17 cellular contexts compared by ENCODE assay signal in genomic region chr1:233443040-233443439, GRCh38.
DNase-seq lines count a peak whose midpoint lies in the region; ATAC-seq, FAIRE-seq and TF ChIP-seq lines count a peak whose summit lies in the region.
"Had no signal": no experiment of that assay in that cellular context is flagged by ENCODE, and none has a peak within 500 bp of the region (broad histone marks: within the 10 kb centered on the region; RNA-seq: fewer than 3 reads in every experiment).

No MANE protein-coding gene starts in this region.

- DNase-seq in COLO829 (ENCODE audit: low spot score) (peak; percentile 24), MG63 (peak; percentile 45), astrocyte of the cerebellum (ENCODE audit: low read depth) (peak; percentile 31), keratinocyte (ENCODE audit: low read depth, low spot score) (peak; percentile 30), amniotic stem cell (lab: John Stamatoyannopoulos, UW) (no peak), T-helper 2 cell (no peak), DMS114 treated with DMSO at 0.1 percent for 48 hours (lab: John Stamatoyannopoulos, UW; ENCODE audit: unreplicated experiment) (no peak)
- DNase-seq: activated CD4-positive, alpha-beta T cell treated with anti-CD3 and anti-CD28 coated beads for 4 hours; activated gamma-delta T cell; CD4-positive, CD25-positive, alpha-beta regulatory T cell; hippocampal formation; NCI-H187; NCI-H510A had no signal

- H3K79me2 ChIP-seq in keratinocyte (ENCODE audit: control insufficient read depth, insufficient read depth, low read length), result no peaks in the 10 kb centered on the region

- peaks cover 6% of the 10 kb centered on the region for H3K4me1 ChIP-seq in keratinocyte (ENCODE audit: control insufficient read depth, extremely low read depth, insufficient read depth, low read length)

- in situ Hi-C loops in astrocyte of the cerebellum (cut with HindIII; ENCODE audit: low sequenced_read_pairs), result no loop called here

- no peak for TF ChIP-seq CTCF in astrocyte of the cerebellum (IDR thresholded peaks at IDR 0.05; ENCODE audit: low read depth, low read length, missing control alignments)
- no peak for TF ChIP-seq CTCF in keratinocyte (optimal IDR thresholded peaks at IDR 0.05 in 1 of 3, IDR thresholded peaks at IDR 0.05 in 1 of 3, conservative IDR thresholded peaks at IDR 0.05 in 1 of 3; ENCODE audit: extremely low read depth in 1 of 3, insufficient read depth in 2 of 3, low read length in 3 of 3)

- no peak overlapping the region for H3K27ac ChIP-seq in keratinocyte (ENCODE audit: control insufficient read depth, insufficient read depth, low read length)
- H3K27ac ChIP-seq: suprapubic skin had no signal

- no peaks in the 10 kb centered on the region for H3K9me1 ChIP-seq in keratinocyte (ENCODE audit: control insufficient read depth, extremely low read depth, insufficient read depth, low read length)

- FAIRE-seq in keratinocyte (lab: Jason Lieb, UNC), result no peak

- H3K36me3 ChIP-seq in MG63, result no peaks in the 10 kb centered on the region
- no peaks in the 10 kb centered on the region for H3K36me3 ChIP-seq in keratinocyte (ENCODE audit: control insufficient read depth in 2 of 2, extremely low read depth in 1 of 2, insufficient read depth in 2 of 2, low read length in 2 of 2)
- H3K36me3 ChIP-seq: suprapubic skin had no signal

- H3K27me3 ChIP-seq in MG63 (no peaks in the 10 kb centered on the region), keratinocyte (ENCODE audit: control insufficient read depth, extremely low read depth, insufficient read depth, low read length) (no peaks in the 10 kb centered on the region)
- H3K27me3 ChIP-seq: suprapubic skin had no signal

- no peaks in the 10 kb centered on the region for H3K9me3 ChIP-seq in MG63
- no peaks in the 10 kb centered on the region for H3K9me3 ChIP-seq in keratinocyte (ENCODE audit: control insufficient read depth, low read depth, low read length)
- H3K9me3 ChIP-seq: suprapubic skin had no signal

- no peaks in the 10 kb centered on the region for H4K20me1 ChIP-seq in keratinocyte (ENCODE audit: control insufficient read depth, extremely low read depth, insufficient read depth, low read length)

- H3K9ac ChIP-seq in keratinocyte (ENCODE audit: control insufficient read depth, extremely low read depth, insufficient read depth, low read length), result no peak overlapping the region

- H2AFZ ChIP-seq in keratinocyte (ENCODE audit: control insufficient read depth, low read length), result no peak overlapping the region

- H3K4me3 ChIP-seq in MG63 (no peak overlapping the region), astrocyte of the cerebellum (ENCODE audit: low read depth, low read length) (no peak overlapping the region), keratinocyte (ENCODE audit: control insufficient read depth in 2 of 3, extremely low read depth in 1 of 3, insufficient read depth in 2 of 3, low read depth in 1 of 3, low read length in 3 of 3) (no peak overlapping the region)
- H3K4me3 ChIP-seq: suprapubic skin had no signal

- H3K4me2 ChIP-seq in keratinocyte (ENCODE audit: control insufficient read depth, extremely low read depth, insufficient read depth, low read depth, low read length), result no peak overlapping the region

- no peak for ATAC-seq in GM21447 (IDR thresholded peaks at IDR 0.05; ENCODE audit: unreplicated experiment)
- ATAC-seq: natural killer cell treated with Interleukin-12 subunit alpha and Interleukin-12 subunit beta and Interleukin-15 and Interleukin-18, amount 100 ng/mL, for 72 hours; Right ventricle myocardium inferior had no signal

- dilution Hi-C loops in keratinocyte (cut with MboI; ENCODE audit: extremely low pct_ligation_motif_present, low sequenced_read_pairs), result no loop called here

Comparison
In these comparisons a context has a peak if more than half of its experiments do, and no peak if none do; other contexts are left out.
1. DNase-seq: peak in COLO829 (single experiment), MG63 (single experiment), astrocyte of the cerebellum (single experiment) and keratinocyte (single experiment); none in amniotic stem cell (single experiment), T-helper 2 cell (0 of 5) and DMS114 treated with DMSO at 0.1 percent for 48 hours (single experiment).